1 cellular context compared by ENCODE assay signal in genomic region chr3:143885803-143886427, GRCh38.
TF ChIP-seq lines count a peak whose summit lies in the region.

No MANE protein-coding gene starts in this region.

TF ChIP-seq in GM23338, 12 proteins besides CTCF, POLR2A, EP300 and RAD21 (continued from another document):
- TF ChIP-seq, protein P1, sequence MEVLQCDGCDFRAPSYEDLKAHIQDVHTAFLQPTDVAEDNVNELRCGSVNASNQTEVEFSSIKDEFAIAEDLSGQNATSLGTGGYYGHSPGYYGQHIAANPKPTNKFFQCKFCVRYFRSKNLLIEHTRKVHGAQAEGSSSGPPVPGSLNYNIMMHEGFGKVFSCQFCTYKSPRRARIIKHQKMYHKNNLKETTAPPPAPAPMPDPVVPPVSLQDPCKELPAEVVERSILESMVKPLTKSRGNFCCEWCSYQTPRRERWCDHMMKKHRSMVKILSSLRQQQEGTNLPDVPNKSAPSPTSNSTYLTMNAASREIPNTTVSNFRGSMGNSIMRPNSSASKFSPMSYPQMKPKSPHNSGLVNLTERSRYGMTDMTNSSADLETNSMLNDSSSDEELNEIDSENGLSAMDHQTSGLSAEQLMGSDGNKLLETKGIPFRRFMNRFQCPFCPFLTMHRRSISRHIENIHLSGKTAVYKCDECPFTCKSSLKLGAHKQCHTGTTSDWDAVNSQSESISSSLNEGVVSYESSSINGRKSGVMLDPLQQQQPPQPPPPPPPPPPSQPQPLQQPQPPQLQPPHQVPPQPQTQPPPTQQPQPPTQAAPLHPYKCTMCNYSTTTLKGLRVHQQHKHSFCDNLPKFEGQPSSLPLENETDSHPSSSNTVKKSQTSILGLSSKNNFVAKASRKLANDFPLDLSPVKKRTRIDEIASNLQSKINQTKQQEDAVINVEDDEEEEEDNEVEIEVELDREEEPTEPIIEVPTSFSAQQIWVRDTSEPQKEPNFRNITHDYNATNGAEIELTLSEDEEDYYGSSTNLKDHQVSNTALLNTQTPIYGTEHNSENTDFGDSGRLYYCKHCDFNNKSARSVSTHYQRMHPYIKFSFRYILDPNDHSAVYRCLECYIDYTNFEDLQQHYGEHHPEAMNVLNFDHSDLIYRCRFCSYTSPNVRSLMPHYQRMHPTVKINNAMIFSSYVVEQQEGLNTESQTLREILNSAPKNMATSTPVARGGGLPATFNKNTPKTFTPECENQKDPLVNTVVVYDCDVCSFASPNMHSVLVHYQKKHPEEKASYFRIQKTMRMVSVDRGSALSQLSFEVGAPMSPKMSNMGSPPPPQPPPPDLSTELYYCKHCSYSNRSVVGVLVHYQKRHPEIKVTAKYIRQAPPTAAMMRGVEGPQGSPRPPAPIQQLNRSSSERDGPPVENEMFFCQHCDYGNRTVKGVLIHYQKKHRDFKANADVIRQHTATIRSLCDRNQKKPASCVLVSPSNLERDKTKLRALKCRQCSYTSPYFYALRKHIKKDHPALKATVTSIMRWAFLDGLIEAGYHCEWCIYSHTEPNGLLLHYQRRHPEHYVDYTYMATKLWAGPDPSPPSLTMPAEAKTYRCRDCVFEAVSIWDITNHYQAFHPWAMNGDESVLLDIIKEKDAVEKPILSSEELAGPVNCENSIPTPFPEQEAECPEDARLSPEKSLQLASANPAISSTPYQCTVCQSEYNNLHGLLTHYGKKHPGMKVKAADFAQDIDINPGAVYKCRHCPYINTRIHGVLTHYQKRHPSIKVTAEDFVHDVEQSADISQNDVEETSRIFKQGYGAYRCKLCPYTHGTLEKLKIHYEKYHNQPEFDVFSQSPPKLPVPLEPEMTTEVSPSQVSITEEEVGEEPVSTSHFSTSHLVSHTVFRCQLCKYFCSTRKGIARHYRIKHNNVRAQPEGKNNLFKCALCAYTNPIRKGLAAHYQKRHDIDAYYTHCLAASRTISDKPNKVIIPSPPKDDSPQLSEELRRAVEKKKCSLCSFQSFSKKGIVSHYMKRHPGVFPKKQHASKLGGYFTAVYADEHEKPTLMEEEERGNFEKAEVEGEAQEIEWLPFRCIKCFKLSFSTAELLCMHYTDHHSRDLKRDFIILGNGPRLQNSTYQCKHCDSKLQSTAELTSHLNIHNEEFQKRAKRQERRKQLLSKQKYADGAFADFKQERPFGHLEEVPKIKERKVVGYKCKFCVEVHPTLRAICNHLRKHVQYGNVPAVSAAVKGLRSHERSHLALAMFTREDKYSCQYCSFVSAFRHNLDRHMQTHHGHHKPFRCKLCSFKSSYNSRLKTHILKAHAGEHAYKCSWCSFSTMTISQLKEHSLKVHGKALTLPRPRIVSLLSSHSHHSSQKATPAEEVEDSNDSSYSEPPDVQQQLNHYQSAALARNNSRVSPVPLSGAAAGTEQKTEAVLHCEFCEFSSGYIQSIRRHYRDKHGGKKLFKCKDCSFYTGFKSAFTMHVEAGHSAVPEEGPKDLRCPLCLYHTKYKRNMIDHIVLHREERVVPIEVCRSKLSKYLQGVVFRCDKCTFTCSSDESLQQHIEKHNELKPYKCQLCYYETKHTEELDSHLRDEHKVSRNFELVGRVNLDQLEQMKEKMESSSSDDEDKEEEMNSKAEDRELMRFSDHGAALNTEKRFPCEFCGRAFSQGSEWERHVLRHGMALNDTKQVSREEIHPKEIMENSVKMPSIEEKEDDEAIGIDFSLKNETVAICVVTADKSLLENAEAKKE (CRISPR knock-in tag; IDR thresholded peaks at IDR 0.05), result no peak
